ENCODE assay signal across 8 cellular contexts in genomic region chr19:45691516-45692186, GRCh38. TPM values are rescaled to one million over a fixed set of nuclear protein-coding genes. Genes with fewer than 3 reads are reported as not detected.
DNase-seq lines count a peak whose midpoint lies in the region; ATAC-seq and TF ChIP-seq lines count a peak whose summit lies in the region.

TSS of gene SNRPD2 (minus strand) at chr19:45691953. CDS start at chr19:45691888, 65 bp downstream.

- H4K20me1 ChIP-seq in PC-3 (ENCODE audit: low read length): 0 out of 2 replicates have a peak, but pooled peaks cover 3% of the 10 kb centered on the region

- WGBS in esophagus squamous epithelium, 2 donors: 0% methylated on average over 14 to 21 of the region's 36 CpGs

- H3K4me1 ChIP-seq in PC-3 (ENCODE audit: insufficient read depth, low read length) (peaks cover 5% of the 10 kb centered on the region; the same call in 1 of the 2 replicates), esophagus squamous epithelium (peaks cover 0 to 24% (median 9%) of the 10 kb centered on the region in 3 donors)

- ATAC-seq in GM21528 (IDR thresholded peaks at IDR 0.05; ENCODE audit: low FRiP score, unreplicated experiment): peak; percentile 64
- ATAC-seq in PC-3: peak; percentile 60

- H3K4me3 ChIP-seq in PC-3 (ENCODE audit: low read length) (peak within 1 kb of the TSS; percentile 84), esophagus squamous epithelium (peak within 1 kb of the TSS; percentile 70 to 90 (median 80))

- H3K4me2 ChIP-seq in PC-3 (ENCODE audit: low read length): peak within 1 kb of the TSS; percentile 98

- no peaks in the 10 kb centered on the region for H3K27me3 ChIP-seq in PC-3 (ENCODE audit: low read length)
- no peaks in the 10 kb centered on the region for H3K27me3 ChIP-seq in esophagus squamous epithelium

- POLR2A ChIA-PET in PC-3 (lab: Charles Lee; ENCODE audit: unreplicated experiment): interaction anchor here (0.6 to 0.8 kb wide), 2 partner anchors 78 to 171 kb away, joined by 4 to 10 read pairs; partner anchors contain the start of genes SIX5 and SYMPK

- no peaks in the 10 kb centered on the region for H3F3A ChIP-seq in PC-3 (ENCODE audit: low read length, unreplicated experiment)

- peak; percentile 95 for DNase-seq in DMS153 treated with DMSO at 0.1 percent for 48 hours (lab: John Stamatoyannopoulos, UW; ENCODE audit: unreplicated experiment)
- peak; percentile 92 for DNase-seq in HuH-7.5 (ENCODE audit: low spot score)
- DNase-seq in PC-3: peak; percentile 89
- DNase-seq in activated T-helper 1 cell treated with Interleukin-2 at 50 U/mL for 16 hours (ENCODE audit: low read depth): peak; percentile 88
- peak; percentile 63 for DNase-seq in esophagus squamous epithelium (lab: John Stamatoyannopoulos, UW)
- DNase-seq in myocyte (ENCODE audit: low read depth): peak; percentile 96
- peak; percentile 87 to 89 for DNase-seq in stimulated activated CD8-positive, alpha-beta memory T cell treated with anti-CD3 and anti-CD28 coated beads, Interleukin-7, amount 100 ng/mL, for 4 hours (ENCODE audit: low read depth in 2 of 2)

- TF ChIP-seq CTCF in PC-3 (conservative IDR thresholded peaks at IDR 0.05; ENCODE audit: low read depth, low read length) (no peak), esophagus squamous epithelium (IDR thresholded peaks at IDR 0.05) (no peak)

- CTCF ChIA-PET in PC-3 (lab: Charles Lee): interaction anchor here (0.5 to 1.3 kb wide), 5 partner anchors 49 to 161 kb away, joined by 4 to 8 read pairs (median 5); partner anchors contain the start of genes DMPK and SIX5

- intact Hi-C loops in PC-3 (cut with micrococcal nuclease): loop anchor here (1.0 kb wide), 1 partner anchor 79 kb away; no protein-coding TSS in a partner anchor
- intact Hi-C loops in esophagus squamous epithelium (cut with DNase I): no loop called here

- peak in 3 of 4 donors; percentile 79 to 88 (median 82) for TF ChIP-seq POLR2A in esophagus squamous epithelium (IDR thresholded peaks at IDR 0.05)

- no peaks in the 10 kb centered on the region for H3K9me2 ChIP-seq in PC-3 (replicated peaks; ENCODE audit: low read length)

- H3K27ac ChIP-seq in PC-3 (ENCODE audit: low read length) (peak within 1 kb of the TSS; percentile 76), esophagus squamous epithelium (peak within 1 kb of the TSS; percentile 83 to 97 (median 94))

- no peaks in the 10 kb centered on the region for H3K9me3 ChIP-seq in PC-3 (ENCODE audit: low read length)
- no peaks in the 10 kb centered on the region for H3K9me3 ChIP-seq in esophagus squamous epithelium

- H3K36me3 ChIP-seq in PC-3 (ENCODE audit: low read depth, low read length) (peaks cover 12% of the 10 kb centered on the region; the same call in 1 of the 2 replicates), esophagus squamous epithelium (peaks cover 12 to 49% (median 18%) of the 10 kb centered on the region in 3 donors)

- peak within 1 kb of the TSS; percentile 97 for H3K9ac ChIP-seq in PC-3 (ENCODE audit: low read length)

- H3K79me2 ChIP-seq in PC-3 (ENCODE audit: low read length): peaks cover 33% of the 10 kb centered on the region

- BruUV-seq in PC-3 (replicated peaks; lab: Mats Ljungman, UMichigan): TSS peak; percentile 88

- peak within 1 kb of the TSS; percentile 92 for H2AFZ ChIP-seq in PC-3 (ENCODE audit: low read length)

RNA-seq across cellular contexts. Expression of gene SNRPD2, which starts in this region (rescaled TPM):
- 554 and 631 TPM in 2 replicates for total RNA-seq in PC-3 (2014; rRNA removed)
- 100 to 1,000 TPM; 131 to 240 (median 186) TPM for total RNA-seq in esophagus squamous epithelium
- 132 and 143 TPM in 2 replicates for total RNA-seq in myocyte
- 436 TPM for polyA plus RNA-seq in myocyte (2012)

Comparison
In these comparisons a context has a peak if more than half of its experiments do, and no peak if none do; other contexts are left out.
1. Peak in every context shown above with its lines: DNase-seq, ATAC-seq, H3K4me3 ChIP-seq and H3K27ac ChIP-seq.